In genomic region chr10:115942106-115942505, GRCh38 we compare ENCODE assay signal across 20 cellular contexts.
DNase-seq lines count a peak whose midpoint lies in the region; ATAC-seq and TF ChIP-seq lines count a peak whose summit lies in the region.
"Had no signal": no experiment of that assay in that cellular context is flagged by ENCODE, and none has a peak within 500 bp of the region (broad histone marks: within the 10 kb centered on the region; RNA-seq: fewer than 3 reads in every experiment).

No MANE protein-coding gene starts in this region.

- H3K4me3 Mint-ChIP-seq in activated T-cell treated with anti-CD3 and anti-CD28 coated beads, Interleukin-2, amount 50 U/mL, for 24 hours: no peak overlapping the region
- H3K4me3 Mint-ChIP-seq: CD8-positive, alpha-beta memory T cell had no signal

- H3K27me3 ChIP-seq in A673 (replicated peaks; ENCODE audit: insufficient read depth, low read depth, low read length, poor library complexity) (no peaks in the 10 kb centered on the region), trophoblast cell (ENCODE audit: insufficient read depth, low read length) (no peaks in the 10 kb centered on the region), colonic mucosa (no peaks in the 10 kb centered on the region)
- H3K27me3 ChIP-seq: SJCRH30 had no signal

- H3K18ac ChIP-seq in trophoblast cell (ENCODE audit: low read length): no peak overlapping the region

- no peak for ATAC-seq in GM21447 (IDR thresholded peaks at IDR 0.05; ENCODE audit: unreplicated experiment)
- ATAC-seq: HCT116 had no signal

- DNase-seq in A673 (ENCODE audit: low spot score) (peak; percentile 22), SK-N-DZ (ENCODE audit: low spot score) (peak; percentile 46), fibroblast of villous mesenchyme (ENCODE audit: low read depth) (peak; percentile 66), trophoblast cell (peak in 1 of 2 donors; percentile 49), colonic mucosa (no peak)
- DNase-seq in activated T-cell treated with anti-CD3 and anti-CD28 coated beads, Interleukin-2, amount 50 U/mL, for 24 hours: no peak
- no peak for DNase-seq in effector CD8-positive, alpha-beta T cell (lab: John Stamatoyannopoulos, UW)
- DNase-seq: CD8-positive, alpha-beta memory T cell; Karpas-422; MV-4-11; NCI-H1105 treated with DMSO at 0.1 percent for 48 hours; NCI-H2081; NCI-H2171; NCI-H526 treated with DMSO at 0.1 percent for 48 hours; OCI-M1; SJCRH30 had no signal

- no peak overlapping the region for H2BK12ac ChIP-seq in trophoblast cell (ENCODE audit: low read length)

- no peak overlapping the region for H2AFZ ChIP-seq in trophoblast cell (ENCODE audit: insufficient read depth, low read length, poor library complexity)

- H3K4me3 ChIP-seq in A673 (ENCODE audit: low read depth, low read length, poor library complexity, severe bottlenecking): no peak overlapping the region
- no peak overlapping the region for H3K4me3 ChIP-seq in fibroblast of villous mesenchyme (ENCODE audit: low read depth, low read length)
- H3K4me3 ChIP-seq in trophoblast cell (ENCODE audit: low read depth, low read length): no peak overlapping the region
- H3K4me3 ChIP-seq in colonic mucosa: no peak overlapping the region
- H3K4me3 ChIP-seq: SJCRH30 had no signal

- no peak overlapping the region for H4K91ac ChIP-seq in trophoblast cell (ENCODE audit: low read depth, low read length)

- H2BK120ac ChIP-seq in trophoblast cell (ENCODE audit: insufficient read depth, low read length, poor library complexity): peak overlapping the region; percentile 11

- POLR2A ChIA-PET in A673 (lab: Charles Lee; ENCODE audit: low non-redundant PET): interaction anchor here (0.7 kb wide), 1 partner anchor 37 kb away, joined by 4 read pairs; no protein-coding TSS in a partner anchor

- H3K9me3 ChIP-seq in A673 (ENCODE audit: low read depth, low read length, poor library complexity, severe bottlenecking): peaks cover 6% of the 10 kb centered on the region
- H3K9me3 ChIP-seq in trophoblast cell (ENCODE audit: insufficient read depth, low read depth, low read length): no peaks in the 10 kb centered on the region
- no peaks in the 10 kb centered on the region for H3K9me3 ChIP-seq in colonic mucosa
- H3K9me3 ChIP-seq: SJCRH30 had no signal

- H3K9ac ChIP-seq in trophoblast cell (ENCODE audit: low read length): no peak overlapping the region
- H3K9ac ChIP-seq in colonic mucosa (ENCODE audit: low read depth in 2 of 2, low read length in 2 of 2): no peak overlapping the region

- H3K4me2 ChIP-seq in trophoblast cell (ENCODE audit: low read length): no peak overlapping the region

- no peaks in the 10 kb centered on the region for H3K79me1 ChIP-seq in trophoblast cell (ENCODE audit: low read length)

- H3K14ac ChIP-seq in trophoblast cell (ENCODE audit: low read length): no peak overlapping the region

- no peaks in the 10 kb centered on the region for H3K36me3 Mint-ChIP-seq in activated T-cell treated with anti-CD3 and anti-CD28 coated beads, Interleukin-2, amount 50 U/mL, for 24 hours (ENCODE audit: low read depth)
- H3K36me3 Mint-ChIP-seq: CD8-positive, alpha-beta memory T cell had no signal

- H3K9me3 Mint-ChIP-seq in activated T-cell treated with anti-CD3 and anti-CD28 coated beads, Interleukin-2, amount 50 U/mL, for 24 hours: no peaks in the 10 kb centered on the region

- no peak overlapping the region for H3K4ac ChIP-seq in trophoblast cell (ENCODE audit: low read depth, low read length)

- H3K4me1 ChIP-seq in A673 (ENCODE audit: insufficient read depth, low read length, poor library complexity, severe bottlenecking) (peaks cover 58% of the 10 kb centered on the region), trophoblast cell (ENCODE audit: control insufficient read depth in 1 of 2, insufficient read depth in 2 of 2, low read length in 2 of 2) (peaks cover 3 to 5% of the 10 kb centered on the region in 2 experiments), colonic mucosa (no peaks in the 10 kb centered on the region)

- WGBS in trophoblast cell (ENCODE audit: extremely low coverage, insufficient coverage, insufficient read length): no CpG with 5 or more reads among the region's 4 CpGs

- no peak overlapping the region for H3K23ac ChIP-seq in trophoblast cell (ENCODE audit: low read length)

- intact Hi-C loops in A673 (cut with micrococcal nuclease; ENCODE audit: unreplicated experiment): no loop called here
- intact Hi-C loops in colonic mucosa (cut with DNase I): no loop called here

- H2BK5ac ChIP-seq in trophoblast cell (ENCODE audit: low read depth, low read length, poor library complexity): no peak overlapping the region

- H4K12ac ChIP-seq in trophoblast cell (ENCODE audit: low read depth, low read length): no peak overlapping the region

- H2AK5ac ChIP-seq in trophoblast cell (ENCODE audit: low read length): no peak overlapping the region

- no peaks in the 10 kb centered on the region for H3K27me3 Mint-ChIP-seq in activated T-cell treated with anti-CD3 and anti-CD28 coated beads, Interleukin-2, amount 50 U/mL, for 24 hours
- H3K27me3 Mint-ChIP-seq: CD8-positive, alpha-beta memory T cell had no signal

- TF ChIP-seq CTCF in A673 (conservative IDR thresholded peaks at IDR 0.05; ENCODE audit: low read depth, low read length) (no peak), fibroblast of villous mesenchyme (IDR thresholded peaks at IDR 0.05; ENCODE audit: insufficient read depth, low read depth, low read length) (no peak), colonic mucosa (IDR thresholded peaks at IDR 0.05) (no peak)

- no peak overlapping the region for H4K8ac ChIP-seq in trophoblast cell (ENCODE audit: low read depth, low read length)

- H3K27ac ChIP-seq in A673 (ENCODE audit: low read depth, low read length, poor library complexity, severe bottlenecking) (peak overlapping the region; percentile 83), trophoblast cell (ENCODE audit: low read depth, low read length) (no peak overlapping the region), colonic mucosa (no peak overlapping the region)
- H3K27ac ChIP-seq: 22Rv1, C4-2B, SJCRH30 had no signal

- no peaks in the 10 kb centered on the region for H3K79me2 ChIP-seq in trophoblast cell (ENCODE audit: control insufficient read depth, insufficient read depth, low read length, poor library complexity)

- H3K4me1 Mint-ChIP-seq in activated T-cell treated with anti-CD3 and anti-CD28 coated beads, Interleukin-2, amount 50 U/mL, for 24 hours (ENCODE audit: low read depth): no peaks in the 10 kb centered on the region
- H3K4me1 Mint-ChIP-seq: CD8-positive, alpha-beta memory T cell had no signal

- BruUV-seq in A673 (replicated peaks; lab: Mats Ljungman, UMichigan): no TSS peak

- no peak overlapping the region for H3K27ac Mint-ChIP-seq in activated T-cell treated with anti-CD3 and anti-CD28 coated beads, Interleukin-2, amount 50 U/mL, for 24 hours
- H3K27ac Mint-ChIP-seq: CD8-positive, alpha-beta memory T cell had no signal

- H3K36me3 ChIP-seq in A673 (ENCODE audit: insufficient read depth, low read length, poor library complexity, severe bottlenecking): no peaks in the 10 kb centered on the region
- no peaks in the 10 kb centered on the region for H3K36me3 ChIP-seq in trophoblast cell (ENCODE audit: control insufficient read depth in 1 of 2, insufficient read depth in 2 of 2, low read length in 2 of 2)
- H3K36me3 ChIP-seq in colonic mucosa: no peaks in the 10 kb centered on the region
- H3K36me3 ChIP-seq: SJCRH30 had no signal

- CTCF ChIA-PET in A673 (lab: Charles Lee): no interaction called here

Comparison
In these comparisons a context has a peak if more than half of its experiments do, and no peak if none do; other contexts are left out.
1. DNase-seq: peak in A673 (single experiment), SK-N-DZ (single experiment) and fibroblast of villous mesenchyme (single experiment); none in activated T-cell treated with anti-CD3 and anti-CD28 coated beads, Interleukin-2, amount 50 U/mL, for 24 hours (single experiment), effector CD8-positive, alpha-beta T cell (single experiment) and colonic mucosa (single experiment).